Comparison of ENCODE assay signal across 8 cellular contexts in genomic region chr9:15299374-15299939, GRCh38. TPM values are rescaled to one million over a fixed set of nuclear protein-coding genes. Genes with fewer than 3 reads are reported as not detected.
A peak's percentile ranks its signal among the peaks of the same experiment; 100 is the strongest.
DNase-seq lines count a peak whose midpoint lies in the region; ATAC-seq and TF ChIP-seq lines count a peak whose summit lies in the region.

No MANE protein-coding gene starts in this region.

- no peaks in the 10 kb centered on the region for H3K9me3 ChIP-seq in left ventricle myocardium inferior (replicated peaks)

- CTCF ChIA-PET in HEK293T (lab: Yijun Ruan, JAX) = no interaction called here

- peaks cover 23% of the 10 kb centered on the region for H3K4me1 ChIP-seq in left ventricle myocardium inferior

- POLR2A ChIA-PET in HEK293T (lab: Yijun Ruan, JAX) = interaction anchor here (1.0 kb wide), 1 partner anchor 8 kb away, joined by 3 read pairs; the partner anchor contains the start of gene TTC39B

- DNase-seq in activated T-cell treated with anti-CD3 and anti-CD28 coated beads for 1 hour (ENCODE audit: low read depth) (peak; percentile 23), HEK293T (ENCODE audit: extremely low spot score) (no peak), left ventricle myocardium superior (no peak), substantia nigra (lab: John Stamatoyannopoulos, UW) (no peak), left ventricle myocardium inferior (no peak)
- peak; percentile 45 to 61 for DNase-seq in stimulated activated CD4-positive, alpha-beta T cell treated with anti-CD3 and anti-CD28 coated beads, Interleukin-15, amount 100 ng/mL, for 48 hours (ENCODE audit: low read depth in 2 of 2)

- no peaks in the 10 kb centered on the region for H3K36me3 ChIP-seq in left ventricle myocardium inferior

- intact Hi-C loops in left ventricle myocardium superior (cut with micrococcal nuclease) = no loop called here
- intact Hi-C loops in left ventricle myocardium inferior (cut with micrococcal nuclease) = no loop called here

- no peak for TF ChIP-seq CTCF in left ventricle myocardium inferior (IDR thresholded peaks at IDR 0.05; ENCODE audit: borderline replicate concordance)

- peak; percentile 71 for ATAC-seq in GM19372 (IDR thresholded peaks at IDR 0.05; ENCODE audit: low read depth, unreplicated experiment)
- ATAC-seq in HG03175 (IDR thresholded peaks at IDR 0.05; ENCODE audit: unreplicated experiment) = peak; percentile 81
- no peak for ATAC-seq in left ventricle myocardium superior

- no peak overlapping the region for H3K27ac ChIP-seq in substantia nigra (ENCODE audit: low read depth, low read length, poor library complexity, severe bottlenecking)
- H3K27ac ChIP-seq in left ventricle myocardium inferior (replicated peaks) = no peak overlapping the region

- H3K27me3 ChIP-seq in left ventricle myocardium inferior (ENCODE audit: low read depth) = no peaks in the 10 kb centered on the region

- no peak overlapping the region for H3K4me3 ChIP-seq in left ventricle myocardium inferior

TF ChIP-seq in HEK293T, 16 proteins besides CTCF, POLR2A, EP300 and RAD21:
- TF ChIP-seq CTBP1 (IDR thresholded peaks at IDR 0.05; ENCODE audit: borderline replicate concordance) (no peak), TARDBP (IDR thresholded peaks at IDR 0.05) (no peak), FOXK2 (IDR thresholded peaks at IDR 0.05) (no peak), NFRKB (IDR thresholded peaks at IDR 0.05) (no peak)

RNA-seq across cellular contexts. Expression of gene TTC39B, which starts 7.6 kb away (rescaled TPM):
- total RNA-seq in left ventricle myocardium superior (1.4 TPM), left ventricle myocardium inferior (1.6 TPM)

Comparison
In these comparisons a context has a peak if more than half of its experiments do, and no peak if none do; other contexts are left out.
1. DNase-seq: peak in activated T-cell treated with anti-CD3 and anti-CD28 coated beads for 1 hour (single experiment) and stimulated activated CD4-positive, alpha-beta T cell treated with anti-CD3 and anti-CD28 coated beads, Interleukin-15, amount 100 ng/mL, for 48 hours (2 of 2); none in HEK293T (single experiment), left ventricle myocardium superior (single experiment), substantia nigra (0 of 49) and left ventricle myocardium inferior (single experiment).